ENCODE assay signal across 15 cellular contexts in the genomic region with DNA sequence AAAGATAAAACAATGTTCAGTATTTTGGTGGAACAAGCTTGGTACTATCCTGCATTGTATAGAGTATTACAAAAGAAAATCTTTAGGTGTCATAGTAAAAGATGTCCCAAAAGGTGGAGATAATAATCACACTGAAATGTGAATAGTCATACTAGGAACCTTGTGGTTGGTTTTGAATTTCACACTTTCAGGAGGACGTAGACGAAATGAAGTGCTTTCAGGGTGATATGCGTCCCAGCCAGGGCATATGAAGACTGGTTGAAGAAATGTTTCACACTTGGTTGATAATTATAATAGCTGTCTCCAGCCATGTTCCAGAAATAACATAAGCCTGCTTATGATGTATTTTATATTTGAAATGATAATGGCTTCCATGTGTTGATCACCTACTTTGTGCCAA.
DNase-seq lines count a peak whose midpoint lies in the region; ATAC-seq and TF ChIP-seq lines count a peak whose summit lies in the region.
"Had no signal": no experiment of that assay in that cellular context is flagged by ENCODE, and none has a peak within 500 bp of the region (broad histone marks: within the 10 kb centered on the region; RNA-seq: fewer than 3 reads in every experiment).

No MANE protein-coding gene starts in this region.

- H3K4me3 ChIP-seq in GM06990 (replicated peaks; ENCODE audit: low read depth, low read length) = no peak overlapping the region

- DNase-seq in GM06990 (ENCODE audit: extremely low read depth, insufficient read length) = peak; percentile 69
- no peak for DNase-seq in SKM-1 treated with dmso at 0.1 percent for 144 hours (lab: John Stamatoyannopoulos, UW; ENCODE audit: unreplicated experiment)
- DNase-seq in NOMO-1 treated with DMSO at 0.1 percent for 48 hours (lab: John Stamatoyannopoulos, UW; ENCODE audit: unreplicated experiment) = no peak
- no peak for DNase-seq in HT-29 (ENCODE audit: low spot score)
- DNase-seq: GDM1; HFFc6; Kasumi-1; naive B cell; NCI-H510A treated with DMSO at 0.1 percent for 48 hours; stimulated activated naive CD4-positive, alpha-beta T cell had no signal

- no peak for TF ChIP-seq CTCF in GM06990 (IDR thresholded peaks at IDR 0.05; ENCODE audit: insufficient read depth, low read length, poor library complexity, severe bottlenecking)

- peak; percentile 76 for ATAC-seq in GM19023 (IDR thresholded peaks at IDR 0.05; ENCODE audit: unreplicated experiment)
- peak; percentile 75 for ATAC-seq in HG02571 (IDR thresholded peaks at IDR 0.05; ENCODE audit: unreplicated experiment)
- ATAC-seq in HG03558 (IDR thresholded peaks at IDR 0.05; ENCODE audit: extremely low read depth, unreplicated experiment) = peak; percentile 54
- ATAC-seq in HG03457 (IDR thresholded peaks at IDR 0.05; ENCODE audit: unreplicated experiment) = no peak
- ATAC-seq: esophagus mucosa had no signal

- peaks cover 2% of the 10 kb centered on the region; the same call in 1 of the 2 replicates for H3K36me3 ChIP-seq in GM06990 (ENCODE audit: control insufficient read depth, insufficient read depth, low read length)

- H3K27me3 ChIP-seq in GM06990 (replicated peaks; ENCODE audit: control insufficient read depth, insufficient read depth, low read length) = no peaks in the 10 kb centered on the region
